Comparison of ENCODE assay signal across 7 cellular contexts in genomic region chr4:186724861-186725419, GRCh38. TPM values are rescaled to one million over a fixed set of nuclear protein-coding genes. Genes with fewer than 3 reads are reported as not detected.
A peak's percentile ranks its signal among the peaks of the same experiment; 100 is the strongest.
DNase-seq lines count a peak whose midpoint lies in the region; ATAC-seq, FAIRE-seq and TF ChIP-seq lines count a peak whose summit lies in the region.

No MANE protein-coding gene starts in this region.

- peaks cover 0 to 43% (median 16%) of the 10 kb centered on the region in 4 donors for H3K4me1 ChIP-seq in sigmoid colon

- intact Hi-C loops in sigmoid colon (cut with DNase I) = loop anchor here (10.0 kb wide), 1 partner anchor 530 kb away; the partner anchor contains the start of gene CYP4V2

- H3K9me3 ChIP-seq in sigmoid colon = no peaks in the 10 kb centered on the region

- 1 to 2% methylated on average over 18 of the region's 18 CpGs for WGBS in sigmoid colon, 2 donors

- no peak for FAIRE-seq in RCC 7860 (lab: Jason Lieb, UNC)

- H3K27me3 ChIP-seq in sigmoid colon = no peaks in the 10 kb centered on the region

- no peak for TF ChIP-seq EP300 in sigmoid colon (IDR thresholded peaks at IDR 0.05)

- H3K4me3 ChIP-seq in sigmoid colon = peak overlapping the region; percentile 73 to 91 (median 88)

- no peak for TF ChIP-seq CTCF in GM10266 (IDR thresholded peaks at IDR 0.05; ENCODE audit: control insufficient read depth, insufficient read depth, low read depth, missing control alignments)
- no peak for TF ChIP-seq CTCF in sigmoid colon (IDR thresholded peaks at IDR 0.05)

- H3K27ac ChIP-seq in sigmoid colon = peak overlapping the region; percentile 87 to 97 (median 92)

- DNase-seq in GM10266 (ENCODE audit: extremely low spot score) (peak; percentile 37), RCC 7860 (ENCODE audit: low spot score) (peak; percentile 21), foreskin melanocyte (peak; percentile 28), sigmoid colon (no peak)
- no peak for DNase-seq in stimulated activated CD8-positive, alpha-beta memory T cell treated with anti-CD3 and anti-CD28 coated beads, Interleukin-4, amount 100 ng/mL, for 48 hours
- DNase-seq in central memory CD4-positive, alpha-beta T cell = no peak

- no peaks in the 10 kb centered on the region for H3K36me3 ChIP-seq in sigmoid colon

- no peak for TF ChIP-seq POLR2A in sigmoid colon (IDR thresholded peaks at IDR 0.05)

- ATAC-seq in HG03175 (IDR thresholded peaks at IDR 0.05; ENCODE audit: unreplicated experiment) = no peak

RNA-seq across cellular contexts. Expression of gene FAT1, which starts 1.3 kb away (rescaled TPM):
- total RNA-seq in sigmoid colon = 100 to 1,000 TPM in 3 of 4 donors, 10 to 100 TPM in 1; 93.1 to 146 (median 125) TPM
- polyA plus RNA-seq in sigmoid colon = 10 to 100 TPM; 12.6 to 72.3 (median 15.0) TPM

Comparison
In these comparisons a context has a peak if more than half of its experiments do, and no peak if none do; other contexts are left out.
1. DNase-seq: peak in GM10266 (single experiment), RCC 7860 (single experiment) and foreskin melanocyte (single experiment); none in sigmoid colon (single experiment), stimulated activated CD8-positive, alpha-beta memory T cell treated with anti-CD3 and anti-CD28 coated beads, Interleukin-4, amount 100 ng/mL, for 48 hours (single experiment) and central memory CD4-positive, alpha-beta T cell (single experiment).